ENCODE assay signal across 25 cellular contexts in the genomic region with DNA sequence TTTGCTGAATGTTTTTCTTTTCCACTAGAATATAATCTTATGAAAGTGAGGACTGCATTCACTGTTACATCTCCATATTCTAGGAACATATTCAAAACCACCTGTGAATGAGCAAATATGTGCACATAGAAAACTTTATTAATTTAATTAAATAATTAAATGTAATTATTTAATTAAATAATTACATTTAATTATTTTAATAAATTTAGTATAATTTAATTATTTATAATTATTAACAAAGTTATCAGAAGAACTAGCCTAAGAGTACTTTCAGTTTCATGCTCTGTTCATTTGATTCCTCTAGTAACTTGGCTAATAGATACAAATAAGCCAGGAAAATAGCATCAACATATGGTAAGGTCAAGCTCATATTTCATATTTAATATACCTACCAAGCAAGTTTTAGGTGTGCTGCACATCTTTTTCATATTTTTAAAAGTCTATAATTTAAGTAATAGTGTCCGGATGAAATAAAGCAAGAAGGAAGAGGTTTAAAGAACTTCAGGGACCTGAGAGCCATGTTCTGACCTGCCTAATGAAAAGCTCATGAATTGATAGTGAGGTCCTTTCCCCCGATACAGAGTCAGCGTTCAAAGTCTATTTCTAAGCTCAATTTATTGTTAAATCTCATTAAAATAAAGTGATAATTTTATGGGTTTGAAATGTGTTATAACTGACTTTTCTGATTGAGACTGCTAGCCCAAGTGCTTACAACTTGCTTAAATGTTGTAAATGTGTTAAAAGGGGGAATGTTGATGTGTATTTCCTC.
"Had no signal": no experiment of that assay in that cellular context is flagged by ENCODE, and none has a peak within 500 bp of the region (broad histone marks: within the 10 kb centered on the region; RNA-seq: fewer than 3 reads in every experiment).

No MANE protein-coding gene starts in this region.

- H3K4me1 Mint-ChIP-seq: endodermal cell; stimulated activated memory B cell treated with anti-CD40 and anti-IgM and Interleukin-4, amounts not matched to agents 10 μg/mL and 1 μg/mL and 100 μg/mL, for 72 hours had no signal

- DNase-seq: activated CD4-positive, alpha-beta T cell treated with anti-CD3 and anti-CD28 coated beads for 1 hour; activated CD8-positive, alpha-beta memory T cell treated with anti-CD3 and anti-CD28 coated beads for 24 hours; activated CD8-positive, alpha-beta memory T cell treated with anti-CD3 and anti-CD28 coated beads, Interleukin-2, amount 50 U/mL, for 48 hours; activated effector memory CD4-positive, alpha-beta T cell treated with anti-CD3 and anti-CD28 coated beads, Interleukin-2, amount 50 U/mL, for 16 hours; activated naive CD4-positive, alpha-beta T cell treated with anti-CD3 and anti-CD28 coated beads, Interleukin-2, amount 50 U/mL, for 16 hours; activated T-cell treated with anti-CD3 and anti-CD28 coated beads, Interleukin-2, amount 50 U/mL, for 48 hours; aorta; brain microvascular endothelial cell; central memory CD4-positive, alpha-beta T cell; colonic mucosa; endodermal cell; foreskin melanocyte; head of caudate nucleus; left cardiac atrium; lower lobe of right lung; right cardiac atrium; stimulated activated CD4-positive, alpha-beta T cell treated with anti-CD3 and anti-CD28 coated beads, Interleukin-4, amount 100 ng/mL, for 24 hours; T-helper 1 cell; T-helper 9 cell; upper lobe of left lung had no signal

- H3K9me3 Mint-ChIP-seq: endodermal cell; stimulated activated memory B cell treated with anti-CD40 and anti-IgM and Interleukin-4, amounts not matched to agents 10 μg/mL and 1 μg/mL and 100 μg/mL, for 72 hours had no signal

- H3K36me3 ChIP-seq: brain microvascular endothelial cell, colonic mucosa, lower lobe of right lung, prostate gland, thoracic aorta, upper lobe of left lung had no signal

- H3K27me3 ChIP-seq: brain microvascular endothelial cell, colonic mucosa, upper lobe of left lung had no signal

- H3K27ac Mint-ChIP-seq: endodermal cell; natural killer cell treated with Interleukin-12 subunit alpha and Interleukin-12 subunit beta and Interleukin-15 and Interleukin-18, amount 100 ng/mL, for 72 hours; stimulated activated memory B cell treated with anti-CD40 and anti-IgM and Interleukin-4, amounts not matched to agents 10 μg/mL and 1 μg/mL and 100 μg/mL, for 72 hours had no signal

- H3K36me3 Mint-ChIP-seq: natural killer cell treated with Interleukin-12 subunit alpha and Interleukin-12 subunit beta and Interleukin-15 and Interleukin-18, amount 100 ng/mL, for 72 hours; stimulated activated memory B cell treated with anti-CD40 and anti-IgM and Interleukin-4, amounts not matched to agents 10 μg/mL and 1 μg/mL and 100 μg/mL, for 72 hours had no signal

- H3K4me3 Mint-ChIP-seq: endodermal cell; natural killer cell treated with Interleukin-12 subunit alpha and Interleukin-12 subunit beta and Interleukin-15 and Interleukin-18, amount 100 ng/mL, for 72 hours; stimulated activated memory B cell treated with anti-CD40 and anti-IgM and Interleukin-4, amounts not matched to agents 10 μg/mL and 1 μg/mL and 100 μg/mL, for 72 hours had no signal

- H3K27ac ChIP-seq: brain microvascular endothelial cell, colonic mucosa, lower lobe of right lung, prostate gland, thoracic aorta, upper lobe of left lung had no signal

- H3K4me2 ChIP-seq: smooth muscle cell had no signal

- H3K4me3 ChIP-seq: colonic mucosa, lower lobe of right lung, prostate gland, smooth muscle cell, thoracic aorta, upper lobe of left lung had no signal

- H3K4me1 ChIP-seq: colonic mucosa, lower lobe of right lung, prostate gland had no signal

- H3K9me3 ChIP-seq: colonic mucosa, lower lobe of right lung, prostate gland, thoracic aorta, upper lobe of left lung had no signal

- H3K27me3 Mint-ChIP-seq: natural killer cell treated with Interleukin-12 subunit alpha and Interleukin-12 subunit beta and Interleukin-15 and Interleukin-18, amount 100 ng/mL, for 72 hours had no signal
